ENCODE assay signal across 1 cellular context in genomic region chr1:113043144-113043488, GRCh38.
A peak's percentile ranks its signal among the peaks of the same experiment; 100 is the strongest.
TF ChIP-seq lines count a peak whose summit lies in the region.

No MANE protein-coding gene starts in this region.

TF ChIP-seq in HepG2, 621 proteins besides CTCF, POLR2A, EP300 and RAD21:
- TF ChIP-seq ZSCAN25 (CRISPR knock-in tag; IDR thresholded peaks at IDR 0.05) (0 out of 2 replicates have a peak, but pooled peaks have one; percentile 13), ZNF766 (CRISPR knock-in tag; IDR thresholded peaks at IDR 0.05; ENCODE audit: borderline replicate concordance) (0 out of 2 replicates have a peak, but pooled peaks have one; percentile 20), MED1 (CRISPR knock-in tag; IDR thresholded peaks at IDR 0.05) (0 out of 2 replicates have a peak, but pooled peaks have one; percentile 7), KLF12 (CRISPR knock-in tag; IDR thresholded peaks at IDR 0.05; ENCODE audit: borderline replicate concordance) (peak; percentile 30)
